In the genomic region with DNA sequence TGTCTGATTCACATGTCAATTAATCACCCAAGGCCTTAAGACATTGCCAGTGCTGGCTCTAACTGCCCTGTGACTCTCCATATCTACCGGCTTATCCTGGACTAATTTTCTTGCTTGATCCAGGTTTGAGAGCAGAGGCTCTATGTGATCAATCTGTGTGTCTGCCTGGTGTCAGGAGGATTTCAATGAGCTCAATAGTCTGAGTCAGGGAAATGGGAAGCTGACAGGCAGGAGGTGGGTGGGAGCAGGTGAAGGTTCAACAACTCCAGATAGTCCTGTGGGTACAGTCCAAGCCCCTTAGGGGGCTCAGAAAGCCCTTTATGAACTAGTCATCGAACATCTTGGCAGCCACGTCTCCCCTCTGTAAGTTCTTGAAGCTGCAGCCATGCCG, we compare ENCODE assay signal across 24 cellular contexts.
DNase-seq lines count a peak whose midpoint lies in the region; ATAC-seq, FAIRE-seq and TF ChIP-seq lines count a peak whose summit lies in the region.
"Had no signal": no experiment of that assay in that cellular context is flagged by ENCODE, and none has a peak within 500 bp of the region (broad histone marks: within the 10 kb centered on the region; RNA-seq: fewer than 3 reads in every experiment).

No MANE protein-coding gene starts in this region.

- TF ChIP-seq EP300 in HepG2 (IDR thresholded peaks at IDR 0.05; ENCODE audit: low read depth in 2 of 2, low read length in 2 of 2) (no peak), HepG2 (CRISPR knock-in tag; IDR thresholded peaks at IDR 0.05; ENCODE audit: borderline replicate concordance) (no peak)

- no peak overlapping the region for H3K9ac ChIP-seq in HepG2 (ENCODE audit: insufficient read depth, low read depth, low read length)

- H3K4me3 Mint-ChIP-seq in mesothelial cell of epicardium: no peak overlapping the region
- no peak overlapping the region for H3K4me3 Mint-ChIP-seq in naive thymus-derived CD8-positive, alpha-beta T cell
- H3K4me3 Mint-ChIP-seq: H9; stimulated activated naive B cell treated with anti-CD40 and anti-IgM and Interleukin-4, amounts not matched to agents 10 μg/mL and 1 μg/mL and 100 μg/mL, for 72 hours had no signal

- H3K36me3 ChIP-seq in HepG2 (replicated peaks in 1 of 2; ENCODE audit: control insufficient read depth in 1 of 2, insufficient read depth in 2 of 2, low read length in 2 of 2) (peaks cover 27 to 74% of the 10 kb centered on the region in 2 experiments), right lobe of liver (no peaks in the 10 kb centered on the region), aorta (ENCODE audit: control insufficient read depth in 1 of 2, insufficient read depth in 2 of 2, low read length in 1 of 2) (no peaks in the 10 kb centered on the region)
- H3K36me3 ChIP-seq: adrenal gland, spleen had no signal

- TF ChIP-seq POLR2A in HepG2 (IDR thresholded peaks at IDR 0.05; ENCODE audit: insufficient read depth in 1 of 2, low read depth in 2 of 2, low read length in 2 of 2) (no peak), right lobe of liver (IDR thresholded peaks at IDR 0.05) (no peak)

- no TSS peak for BruUV-seq in HepG2 (replicated peaks; lab: Mats Ljungman, UMichigan)

- TF ChIP-seq CTCF in HepG2 (CRISPR knock-in tag; IDR thresholded peaks at IDR 0.05) (no peak), right lobe of liver (IDR thresholded peaks at IDR 0.05) (no peak), mesothelial cell of epicardium (IDR thresholded peaks at IDR 0.05; ENCODE audit: unreplicated experiment) (no peak)

- no peak for DNase-seq in HepG2 (ENCODE audit: low spot score)
- DNase-seq in right lobe of liver: no peak
- DNase-seq in mesothelial cell of epicardium (ENCODE audit: low spot score in 2 of 2, unreplicated experiment in 2 of 2): no peak
- DNase-seq in aorta: peak; percentile 2 to 24
- no peak for DNase-seq in retina
- no peak for DNase-seq in NCI-H1694 (lab: John Stamatoyannopoulos, UW)
- DNase-seq in naive thymus-derived CD8-positive, alpha-beta T cell: no peak
- DNase-seq: activated CD8-positive, alpha-beta memory T cell treated with anti-CD3 and anti-CD28 coated beads for 24 hours; activated naive CD4-positive, alpha-beta T cell; activated T-cell treated with anti-CD3 and anti-CD28 coated beads, Interleukin-2, amount 50 U/mL, for 1 hour; central memory CD4-positive, alpha-beta T cell; H9; NCI-H1105; NCI-H2081 treated with DMSO at 0.1 percent for 48 hours; SHP77 treated with DMSO at 0.1 percent for 48 hours; spleen; stimulated activated CD4-positive, alpha-beta T cell treated with anti-CD3 and anti-CD28 coated beads, Interleukin-2, amount 100 ng/mL, for 48 hours; stimulated activated naive B cell treated with anti-CD40 and anti-IgM and Interleukin-4, amounts not matched to agents 10 μg/mL and 1 μg/mL and 100 μg/mL, for 72 hours; testis had no signal

- TF ChIP-seq RAD21 in HepG2 (CRISPR knock-in tag; IDR thresholded peaks at IDR 0.05): no peak

- H4K20me1 ChIP-seq in HepG2 (ENCODE audit: insufficient read depth, low read length): peaks cover 53% of the 10 kb centered on the region; the same call in 1 of the 2 replicates

- no peaks in the 10 kb centered on the region for H3K27me3 ChIP-seq in HepG2 (ENCODE audit: control insufficient read depth in 1 of 2, insufficient read depth in 2 of 2, low read length in 2 of 2)
- H3K27me3 ChIP-seq in right lobe of liver: no peaks in the 10 kb centered on the region
- H3K27me3 ChIP-seq in aorta (ENCODE audit: control insufficient read depth in 1 of 2, insufficient read depth in 2 of 2, low read length in 1 of 2): no peaks in the 10 kb centered on the region
- H3K27me3 ChIP-seq: adrenal gland, spleen, testis had no signal

- H3K79me2 ChIP-seq in HepG2 (ENCODE audit: insufficient read depth, low read length): peaks cover 54% of the 10 kb centered on the region

- H3K27ac Mint-ChIP-seq in mesothelial cell of epicardium: peak overlapping the region; percentile 92
- no peak overlapping the region for H3K27ac Mint-ChIP-seq in naive thymus-derived CD8-positive, alpha-beta T cell

- in situ Hi-C loops in HepG2 (cut with HindIII; ENCODE audit: extremely low pct_ligation_motif_present, low pct_unique_long_range_greater_than_20kb): no loop called here

- H3K9me3 Mint-ChIP-seq in mesothelial cell of epicardium: no peaks in the 10 kb centered on the region
- H3K9me3 Mint-ChIP-seq in naive thymus-derived CD8-positive, alpha-beta T cell: no peaks in the 10 kb centered on the region
- H3K9me3 Mint-ChIP-seq: H9; stimulated activated naive B cell treated with anti-CD40 and anti-IgM and Interleukin-4, amounts not matched to agents 10 μg/mL and 1 μg/mL and 100 μg/mL, for 72 hours had no signal

- H3K27ac ChIP-seq in HepG2 (ENCODE audit: extremely low read length, insufficient read depth, low read length) (no peak overlapping the region), right lobe of liver (no peak overlapping the region), angular gyrus (ENCODE audit: low read depth, low read length) (peak overlapping the region; percentile 95), aorta (ENCODE audit: low read depth in 1 of 2, low read length in 2 of 2) (no peak overlapping the region)
- H3K27ac ChIP-seq: spleen, testis had no signal

- H3K27me3 Mint-ChIP-seq in mesothelial cell of epicardium (ENCODE audit: low read depth): no peaks in the 10 kb centered on the region
- peaks cover 0 to 8% (median 1%) of the 10 kb centered on the region in 5 donors for H3K27me3 Mint-ChIP-seq in naive thymus-derived CD8-positive, alpha-beta T cell

- intact Hi-C loops in HepG2 (cut with micrococcal nuclease; ENCODE audit: unreplicated experiment): no loop called here
- intact Hi-C loops in right lobe of liver (cut with DNase I): no loop called here
- intact Hi-C loops in aorta (cut with DNase I): no loop called here

- H3K4me1 Mint-ChIP-seq in mesothelial cell of epicardium: peaks cover 52% of the 10 kb centered on the region
- peaks cover 7 to 27% (median 15%) of the 10 kb centered on the region in 4 donors for H3K4me1 Mint-ChIP-seq in naive thymus-derived CD8-positive, alpha-beta T cell

- H3K4me2 ChIP-seq in HepG2 (ENCODE audit: low read depth, low read length): no peak overlapping the region

- H3K36me3 Mint-ChIP-seq in mesothelial cell of epicardium: no peaks in the 10 kb centered on the region
- no peaks in the 10 kb centered on the region for H3K36me3 Mint-ChIP-seq in naive thymus-derived CD8-positive, alpha-beta T cell

- no peaks in the 10 kb centered on the region for H3K9me3 ChIP-seq in HepG2 (ENCODE audit: low read length)
- no peaks in the 10 kb centered on the region for H3K9me3 ChIP-seq in right lobe of liver
- no peaks in the 10 kb centered on the region for H3K9me3 ChIP-seq in aorta (ENCODE audit: control insufficient read depth, low read length)
- H3K9me3 ChIP-seq: adrenal gland, spleen, testis had no signal

- POLR2A ChIA-PET in HepG2 (lab: Yijun Ruan, JAX): no interaction called here
- POLR2A ChIA-PET in naive thymus-derived CD8-positive, alpha-beta T cell (lab: Charles Lee): no interaction called here

- no peak overlapping the region for H3K4me3 ChIP-seq in HepG2 (replicated peaks in 1 of 3; ENCODE audit: insufficient read depth in 1 of 3, low read depth in 2 of 3, low read length in 3 of 3)
- H3K4me3 ChIP-seq in right lobe of liver: no peak overlapping the region
- H3K4me3 ChIP-seq in aorta (ENCODE audit: low read length in 2 of 2): no peak overlapping the region
- H3K4me3 ChIP-seq: adrenal gland, lung, spleen, testis had no signal

- H3K4me1 ChIP-seq in HepG2 (ENCODE audit: insufficient read depth, low read length): no peaks in the 10 kb centered on the region
- H3K4me1 ChIP-seq in right lobe of liver: peaks cover 0 to 13% (median 6%) of the 10 kb centered on the region in 4 donors
- peaks cover 0 to 8% of the 10 kb centered on the region in 2 donors for H3K4me1 ChIP-seq in aorta (ENCODE audit: control insufficient read depth in 1 of 2, insufficient read depth in 2 of 2, low read length in 2 of 2)
- H3K4me1 ChIP-seq: testis had no signal

- 94% methylated on average over 4 of the region's 4 CpGs for WGBS in HepG2 (ENCODE audit: low lambda C conversion rate)
- no CpG with 5 or more reads among the region's 4 CpGs for WGBS in right lobe of liver (ENCODE audit: insufficient coverage, low coverage, low lambda C conversion rate, missing lambda C conversion rate)
- 89 to 96% methylated on average over 4 of the region's 4 CpGs for WGBS in aorta, 2 donors

- ATAC-seq in HepG2 (no peak), right lobe of liver (no peak), aorta (ENCODE audit: low FRiP score) (no peak)
- ATAC-seq in naive thymus-derived CD8-positive, alpha-beta T cell: no peak
- ATAC-seq: stimulated activated naive B cell treated with anti-CD40 and anti-IgM and Interleukin-4, amounts not matched to agents 10 μg/mL and 1 μg/mL and 100 μg/mL, for 72 hours had no signal

- H2AFZ ChIP-seq in HepG2 (ENCODE audit: low read length): no peak overlapping the region

- CTCF ChIA-PET in HepG2 (lab: Yijun Ruan, JAX; ENCODE audit: low intra/inter-chr PET ratio, low total read pairs): no interaction called here

- no peak for FAIRE-seq in HepG2 (lab: Jason Lieb, UNC)
- FAIRE-seq: endothelial cell of umbilical vein, GM12892 had no signal

TF ChIP-seq in HepG2, 621 proteins besides CTCF, POLR2A, EP300 and RAD21:
- TF ChIP-seq, protein P1, sequence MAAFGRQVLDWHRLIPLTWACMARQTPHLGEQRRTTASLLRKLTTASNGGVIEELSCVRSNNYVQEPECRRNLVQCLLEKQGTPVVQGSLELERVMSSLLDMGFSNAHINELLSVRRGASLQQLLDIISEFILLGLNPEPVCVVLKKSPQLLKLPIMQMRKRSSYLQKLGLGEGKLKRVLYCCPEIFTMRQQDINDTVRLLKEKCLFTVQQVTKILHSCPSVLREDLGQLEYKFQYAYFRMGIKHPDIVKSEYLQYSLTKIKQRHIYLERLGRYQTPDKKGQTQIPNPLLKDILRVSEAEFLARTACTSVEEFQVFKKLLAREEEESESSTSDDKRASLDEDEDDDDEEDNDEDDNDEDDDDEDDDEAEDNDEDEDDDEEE (CRISPR knock-in tag; IDR thresholded peaks at IDR 0.05): no peak
- TF ChIP-seq ZNF629 (CRISPR knock-in tag; conservative IDR thresholded peaks at IDR 0.05): peak; percentile 58
TF ChIP-seq in HepG2: peak in this region for 1.

Comparison
In these comparisons a context has a peak if more than half of its experiments do, and no peak if none do; other contexts are left out.
1. DNase-seq: peak in aorta (2 of 2); none in HepG2 (single experiment), right lobe of liver (0 of 3), mesothelial cell of epicardium (0 of 2), retina (single experiment), NCI-H1694 (single experiment) and naive thymus-derived CD8-positive, alpha-beta T cell (0 of 10).